ENCODE assay signal across 9 cellular contexts in the genomic region with DNA sequence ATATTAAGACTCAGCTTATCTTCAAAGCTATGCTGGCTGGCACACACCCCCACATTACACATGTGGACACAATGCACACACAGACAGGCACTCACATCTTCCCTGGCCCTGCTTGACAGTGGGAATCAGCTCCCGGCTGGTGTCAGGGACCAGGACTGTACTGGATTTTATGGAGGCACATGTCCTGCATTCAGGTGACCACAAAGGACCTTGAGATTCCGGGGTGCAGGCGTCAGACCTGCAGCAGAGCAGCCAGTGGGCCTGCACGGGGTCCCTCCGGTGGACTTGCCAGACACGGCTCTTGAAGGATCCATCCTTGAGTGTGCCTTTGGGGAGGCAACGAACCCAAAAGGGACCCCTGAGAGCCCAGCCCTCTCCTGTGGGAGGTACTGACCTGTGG. TPM values are rescaled to one million over a fixed set of nuclear protein-coding genes. Genes with fewer than 3 reads are reported as not detected.
"Had no signal": no experiment of that assay in that cellular context is flagged by ENCODE, and none has a peak within 500 bp of the region (broad histone marks: within the 10 kb centered on the region; RNA-seq: fewer than 3 reads in every experiment).

No MANE protein-coding gene starts in this region.

- H3K27ac ChIP-seq: GM23248, HL-60 had no signal

- H3K9ac ChIP-seq: GM23248 had no signal

- H3K36me3 ChIP-seq: HAP-1 had no signal

- H3K4me3 ChIP-seq: GM23248, HAP-1 had no signal

- DNase-seq: GM23248, GOT3, H7, HFFc6 had no signal

- H2AFZ ChIP-seq: GM23248 had no signal

- ATAC-seq: HepG2 had no signal

- H3K9me3 ChIP-seq: HAP-1 had no signal

- H3K4me1 ChIP-seq: HAP-1 had no signal

RNA-seq across cellular contexts. Expression of gene CNPY1, which starts 1.9 kb away (rescaled TPM):
- total RNA-seq: GM23248, HepG2, HFFc6, HT1080 had no signal
- polyA plus RNA-seq: GM23248, HepG2, IgD-negative memory B cell had no signal
